12 cellular contexts compared by ENCODE assay signal in genomic region chr2:222483513-222484039, GRCh38. TPM values are rescaled to one million over a fixed set of nuclear protein-coding genes. Genes with fewer than 3 reads are reported as not detected.
DNase-seq lines count a peak whose midpoint lies in the region; ATAC-seq and TF ChIP-seq lines count a peak whose summit lies in the region.
"Had no signal": no experiment of that assay in that cellular context is flagged by ENCODE, and none has a peak within 500 bp of the region (broad histone marks: within the 10 kb centered on the region; RNA-seq: fewer than 3 reads in every experiment).

No MANE protein-coding gene starts in this region.

- TF ChIP-seq CTCF in OCI-LY3 (IDR thresholded peaks at IDR 0.05; ENCODE audit: low read depth, low read length) (peak; percentile 38), mucosa of descending colon (IDR thresholded peaks at IDR 0.05) (no peak)

- no peaks in the 10 kb centered on the region for H4K20me1 ChIP-seq in OCI-LY3 (ENCODE audit: insufficient read depth, low read length)

- H3K27ac ChIP-seq in OCI-LY3 (ENCODE audit: low read length) = no peak overlapping the region

- no peaks in the 10 kb centered on the region for H3K9me3 ChIP-seq in OCI-LY3 (ENCODE audit: insufficient read depth, low read length)
- no peaks in the 10 kb centered on the region for H3K9me3 ChIP-seq in mucosa of descending colon

- no peaks in the 10 kb centered on the region for H3K79me2 ChIP-seq in OCI-LY3 (ENCODE audit: low read length)

- intact Hi-C loops in mucosa of descending colon (cut with DNase I, micrococcal nuclease) = no loop called here

- H3K27me3 ChIP-seq in OCI-LY3 (ENCODE audit: low read depth, low read length) = no peaks in the 10 kb centered on the region

- DNase-seq in NCI-H748 (lab: John Stamatoyannopoulos, UW; ENCODE audit: unreplicated experiment) (peak; percentile 49), NCI-H748 treated with DMSO at 0.1 percent for 48 hours (lab: John Stamatoyannopoulos, UW) (no peak), mucosa of descending colon (peak in 2 of 3 donors; percentile 44 to 54), OCI-M2 (lab: John Stamatoyannopoulos, UW; ENCODE audit: unreplicated experiment) (no peak)
- DNase-seq in NK-92 treated with Interleukin-12 subunit alpha and Interleukin-12 subunit beta, amount 100 ng/mL, for 24 hours (lab: John Stamatoyannopoulos, UW) = no peak
- DNase-seq: activated naive CD8-positive, alpha-beta T cell treated with anti-CD3 and anti-CD28 coated beads, Interleukin-2, amount 50 U/mL, for 24 hours; SHP77 treated with DMSO at 0.1 percent for 48 hours had no signal

- H3K4me1 ChIP-seq in OCI-LY3 (ENCODE audit: low read length) (no peaks in the 10 kb centered on the region), mucosa of descending colon (ENCODE audit: low read depth) (no peaks in the 10 kb centered on the region)

- no peak overlapping the region for H2AFZ ChIP-seq in OCI-LY3 (ENCODE audit: low read depth, low read length)

- peak; percentile 44 for ATAC-seq in HG02678 (IDR thresholded peaks at IDR 0.05; ENCODE audit: unreplicated experiment)
- ATAC-seq in mucosa of descending colon = peak; percentile 51
- ATAC-seq in GM18517 (IDR thresholded peaks at IDR 0.05; ENCODE audit: unreplicated experiment) = no peak
- ATAC-seq: activated naive CD8-positive, alpha-beta T cell treated with anti-CD3 and anti-CD28 coated beads, Interleukin-2, amount 50 U/mL, for 24 hours; stimulated activated effector memory CD8-positive, alpha-beta T cell treated with anti-CD3 and anti-CD28 coated beads, Interleukin-12 subunit alpha, Interleukin-12 subunit beta, amount 100 ng/mL, for 72 hours had no signal

- H3K4me3 ChIP-seq in OCI-LY3 (ENCODE audit: low read length) (no peak overlapping the region), mucosa of descending colon (no peak overlapping the region)

- no peaks in the 10 kb centered on the region for H3K36me3 ChIP-seq in OCI-LY3 (replicated peaks; ENCODE audit: low read depth, low read length)
- H3K36me3 ChIP-seq in mucosa of descending colon (ENCODE audit: low read depth) = no peaks in the 10 kb centered on the region

- H3K4me2 ChIP-seq in OCI-LY3 (ENCODE audit: low read length) = no peak overlapping the region

- H3K9ac ChIP-seq in OCI-LY3 (ENCODE audit: low read length) = no peak overlapping the region

RNA-seq across cellular contexts. Expression of gene SGPP2, which starts 59.2 kb away (rescaled TPM):
- 100 to 1,000 TPM in 1 of 3 donors, 10 to 100 TPM in 2; 31.3 to 101 (median 75.2) TPM for total RNA-seq in mucosa of descending colon
- total RNA-seq: myocyte had no signal

Comparison
In these comparisons a context has a peak if more than half of its experiments do, and no peak if none do; other contexts are left out.
1. DNase-seq: peak in NCI-H748 (single experiment) and mucosa of descending colon (2 of 3); none in NCI-H748 treated with DMSO at 0.1 percent for 48 hours (single experiment), OCI-M2 (single experiment) and NK-92 treated with Interleukin-12 subunit alpha and Interleukin-12 subunit beta, amount 100 ng/mL, for 24 hours (single experiment).